ENCODE assay signal across 7 cellular contexts in the genomic region with DNA sequence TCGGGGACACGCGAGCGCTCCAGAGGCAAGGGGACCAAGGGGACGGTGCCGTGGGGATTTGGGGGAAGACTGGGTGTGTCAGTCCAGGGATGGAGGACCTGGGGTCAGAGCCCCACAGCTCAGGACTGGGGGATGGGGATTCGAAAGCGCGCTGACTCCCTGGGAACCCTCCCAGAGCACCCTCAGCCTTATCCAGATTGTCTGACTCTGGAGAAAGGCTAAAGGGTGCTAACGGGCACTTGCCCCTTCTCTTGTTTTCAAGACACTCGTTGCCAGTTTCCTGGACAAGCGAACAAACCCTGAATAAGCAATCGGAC. TPM values are rescaled to one million over a fixed set of nuclear protein-coding genes. Genes with fewer than 3 reads are reported as not detected.
A peak's percentile ranks its signal among the peaks of the same experiment; 100 is the strongest.
DNase-seq lines count a peak whose midpoint lies in the region; ATAC-seq and TF ChIP-seq lines count a peak whose summit lies in the region.

No MANE protein-coding gene starts in this region.

- H3K36me3 Mint-ChIP-seq in stimulated activated memory B cell treated with anti-CD40 and anti-IgM and Interleukin-4, amounts not matched to agents 10 μg/mL and 1 μg/mL and 100 μg/mL, for 72 hours: peaks cover 5% of the 10 kb centered on the region

- H3K27ac Mint-ChIP-seq in stimulated activated memory B cell treated with anti-CD40 and anti-IgM and Interleukin-4, amounts not matched to agents 10 μg/mL and 1 μg/mL and 100 μg/mL, for 72 hours: peak overlapping the region; percentile 98

- no peaks in the 10 kb centered on the region for H3K4me1 ChIP-seq in right cardiac atrium (ENCODE audit: control insufficient read depth, insufficient read depth, low read length)

- intact Hi-C loops in right cardiac atrium (cut with DNase I): no loop called here

- H3K4me3 ChIP-seq in WI38 (ENCODE audit: low read depth, low read length) (peak overlapping the region; percentile 75), right cardiac atrium (ENCODE audit: low read length) (peak overlapping the region; percentile 65)

- WGBS in right cardiac atrium: 5% methylated on average over 13 of the region's 13 CpGs

- peak overlapping the region; percentile 11 for H3K27ac ChIP-seq in right cardiac atrium (ENCODE audit: low read length)

- H3K4me3 Mint-ChIP-seq in stimulated activated memory B cell treated with anti-CD40 and anti-IgM and Interleukin-4, amounts not matched to agents 10 μg/mL and 1 μg/mL and 100 μg/mL, for 72 hours: peak overlapping the region; percentile 100

- in situ Hi-C loops in GM13977 (cut with MboI; ENCODE audit: low pct_unique_long_range_greater_than_20kb, low sequenced_read_pairs, unreplicated experiment): no loop called here

- H3K27me3 Mint-ChIP-seq in stimulated activated memory B cell treated with anti-CD40 and anti-IgM and Interleukin-4, amounts not matched to agents 10 μg/mL and 1 μg/mL and 100 μg/mL, for 72 hours: no peaks in the 10 kb centered on the region

- TF ChIP-seq CTCF in WI38 (IDR thresholded peaks at IDR 0.05; ENCODE audit: low read depth, low read length) (no peak), GM13977 (IDR thresholded peaks at IDR 0.05; ENCODE audit: extremely low read depth, insufficient read depth, missing control alignments) (no peak)

- ATAC-seq in GM19025 (IDR thresholded peaks at IDR 0.05; ENCODE audit: low read depth, unreplicated experiment): peak; percentile 4
- ATAC-seq in HG02798 (IDR thresholded peaks at IDR 0.05; ENCODE audit: poor library complexity, unreplicated experiment): peak; percentile 7
- no peak for ATAC-seq in right cardiac atrium
- peak; percentile 3 for ATAC-seq in stimulated activated memory B cell treated with anti-CD40 and anti-IgM and Interleukin-4, amounts not matched to agents 10 μg/mL and 1 μg/mL and 100 μg/mL, for 72 hours

- no peak for DNase-seq in right cardiac atrium
- DNase-seq in NOMO-1 (lab: John Stamatoyannopoulos, UW; ENCODE audit: unreplicated experiment in 2 of 2): no peak
- no peak for DNase-seq in GM13977 (ENCODE audit: low spot score)

- no peaks in the 10 kb centered on the region for H3K9me3 ChIP-seq in right cardiac atrium (ENCODE audit: control insufficient read depth, low read length)

- H3K9me3 Mint-ChIP-seq in stimulated activated memory B cell treated with anti-CD40 and anti-IgM and Interleukin-4, amounts not matched to agents 10 μg/mL and 1 μg/mL and 100 μg/mL, for 72 hours: no peaks in the 10 kb centered on the region

- peaks cover 19% of the 10 kb centered on the region for H3K4me1 Mint-ChIP-seq in stimulated activated memory B cell treated with anti-CD40 and anti-IgM and Interleukin-4, amounts not matched to agents 10 μg/mL and 1 μg/mL and 100 μg/mL, for 72 hours

- H3K27me3 ChIP-seq in right cardiac atrium (ENCODE audit: control insufficient read depth, insufficient read depth): no peaks in the 10 kb centered on the region

RNA-seq across cellular contexts. Expression of a gene that starts 1.1 kb away (rescaled TPM):
- total RNA-seq in right cardiac atrium: 1 to 10 TPM; 3.3 to 8.5 (median 6.2) TPM
- polyA plus RNA-seq in right cardiac atrium: 3.5 TPM

Comparison
In these comparisons a context has a peak if more than half of its experiments do, and no peak if none do; other contexts are left out.
1. ATAC-seq: peak in GM19025 (single experiment), HG02798 (single experiment) and stimulated activated memory B cell treated with anti-CD40 and anti-IgM and Interleukin-4, amounts not matched to agents 10 μg/mL and 1 μg/mL and 100 μg/mL, for 72 hours (single experiment); none in right cardiac atrium (0 of 2).